Comparison of ENCODE assay signal across 9 cellular contexts in the genomic region with DNA sequence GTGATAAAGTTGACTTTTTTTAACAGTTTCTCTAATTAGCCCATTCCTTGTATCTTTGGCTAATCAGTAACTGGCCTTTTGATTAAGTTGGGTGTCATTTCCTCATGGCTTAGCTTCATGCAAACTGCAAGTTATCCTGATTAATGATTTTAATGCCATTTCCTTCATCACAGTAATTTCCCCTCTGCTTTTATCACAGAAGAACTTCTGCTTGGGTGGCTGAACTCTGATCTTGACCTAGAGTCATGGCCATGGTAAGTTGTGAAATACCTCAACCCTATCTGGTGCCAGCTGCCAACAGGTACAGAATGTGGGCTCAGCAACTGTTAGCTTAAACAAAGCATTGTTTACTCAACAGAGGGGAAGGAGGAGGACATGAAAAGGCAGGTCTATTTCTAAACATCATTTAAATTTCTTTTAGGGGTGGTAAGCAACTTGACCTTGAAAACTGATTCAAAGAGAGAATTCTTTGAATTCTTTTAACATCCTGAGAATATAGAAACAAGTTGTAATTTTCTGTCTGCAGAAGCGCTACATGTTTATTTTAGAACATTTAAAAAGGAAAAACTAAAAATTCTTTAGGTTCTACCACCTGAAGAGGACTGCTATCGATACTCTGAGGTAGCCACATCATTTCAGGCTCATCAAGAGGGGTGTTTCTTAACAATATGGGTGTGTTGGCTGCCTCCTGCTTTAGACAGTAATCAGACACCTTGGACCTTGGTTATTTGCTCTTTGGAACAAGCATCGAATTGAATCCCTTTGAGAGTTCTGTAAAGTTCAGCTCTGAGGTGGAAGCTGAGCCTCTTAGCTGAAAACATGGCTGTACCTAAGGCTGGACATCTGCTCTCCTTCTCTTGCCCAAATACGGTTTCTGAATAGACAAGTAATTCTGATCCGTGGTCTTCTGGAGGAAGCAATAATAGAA. TPM values are rescaled to one million over a fixed set of nuclear protein-coding genes. Genes with fewer than 3 reads are reported as not detected.
DNase-seq lines count a peak whose midpoint lies in the region; ATAC-seq and TF ChIP-seq lines count a peak whose summit lies in the region.
"Had no signal": no experiment of that assay in that cellular context is flagged by ENCODE, and none has a peak within 500 bp of the region (broad histone marks: within the 10 kb centered on the region; RNA-seq: fewer than 3 reads in every experiment).

No MANE protein-coding gene starts in this region.

- no peak overlapping the region for H3K56ac ChIP-seq in IMR-90 (ENCODE audit: extremely low read depth, insufficient read depth, low read length)

- intact Hi-C loops in IMR-90 (cut with micrococcal nuclease): no loop called here
- intact Hi-C loops in naive thymus-derived CD4-positive, alpha-beta T cell (cut with micrococcal nuclease): no loop called here

- H3K23ac ChIP-seq in IMR-90 (ENCODE audit: low read depth, low read length): no peak overlapping the region

- no peak overlapping the region for H3K14ac ChIP-seq in IMR-90 (replicated peaks; ENCODE audit: low read depth, low read length)

- in situ Hi-C loops in IMR-90 (cut with MboI; ENCODE audit: low sequenced_read_pairs): no loop called here

- no peaks in the 10 kb centered on the region for H3K27me3 Mint-ChIP-seq in WTC11 (ENCODE audit: low read depth)
- no peaks in the 10 kb centered on the region for H3K27me3 Mint-ChIP-seq in naive thymus-derived CD4-positive, alpha-beta T cell

- H2BK5ac ChIP-seq in IMR-90 (ENCODE audit: low read depth, low read length, poor library complexity, severe bottlenecking): no peak overlapping the region

- H3K4ac ChIP-seq in IMR-90 (ENCODE audit: low read depth, low read length): peak overlapping the region; percentile 61; the same call in 1 of the 2 replicates

- dilution Hi-C loops in IMR-90 (cut with HindIII; ENCODE audit: low sequenced_read_pairs, unreplicated experiment): no loop called here

- WGBS in IMR-90 (ENCODE audit: extremely low coverage in 2 of 2, insufficient read length in 1 of 2), 2 experiments: no CpG with 5 or more reads among the region's 5 CpGs

- H3K9me3 ChIP-seq in IMR-90 (ENCODE audit: control insufficient read depth, insufficient read depth, low read length): no peaks in the 10 kb centered on the region
- no peaks in the 10 kb centered on the region for H3K9me3 ChIP-seq in naive thymus-derived CD4-positive, alpha-beta T cell (ENCODE audit: control insufficient read depth in 2 of 3, low read length in 3 of 3)

- H3K9ac ChIP-seq in IMR-90 (ENCODE audit: low read depth, low read length): no peak overlapping the region

- peaks cover 3% of the 10 kb centered on the region for H3K36me3 Mint-ChIP-seq in WTC11
- H3K36me3 Mint-ChIP-seq in naive thymus-derived CD4-positive, alpha-beta T cell: peaks cover 0 to 38% (median 3%) of the 10 kb centered on the region in 5 donors

- H4K8ac ChIP-seq in IMR-90 (ENCODE audit: low read depth in 2 of 2, low read length in 2 of 2): no peak overlapping the region

- POLR2A ChIA-PET in IMR-90 (lab: Charles Lee; ENCODE audit: unreplicated experiment): no interaction called here
- POLR2A ChIA-PET in WTC11 (lab: Charles Lee): interaction anchor here (0.6 kb wide), 1 partner anchor 132 kb away, joined by 6 read pairs; no protein-coding TSS in a partner anchor
- POLR2A ChIA-PET in naive thymus-derived CD4-positive, alpha-beta T cell (lab: Charles Lee): no interaction called here

- no peak overlapping the region for H3K4me3 ChIP-seq in IMR-90 (ENCODE audit: insufficient read depth, low read depth, low read length)
- no peak overlapping the region for H3K4me3 ChIP-seq in naive thymus-derived CD4-positive, alpha-beta T cell (ENCODE audit: low read length)

- H3K9me3 Mint-ChIP-seq in WTC11: peaks cover 6% of the 10 kb centered on the region
- peaks cover 0 to 7% (median 0%) of the 10 kb centered on the region in 11 donors for H3K9me3 Mint-ChIP-seq in naive thymus-derived CD4-positive, alpha-beta T cell

- H3K4me3 Mint-ChIP-seq in WTC11: no peak overlapping the region
- no peak overlapping the region for H3K4me3 Mint-ChIP-seq in naive thymus-derived CD4-positive, alpha-beta T cell

- H3K4me1 Mint-ChIP-seq in WTC11: peaks cover 43% of the 10 kb centered on the region
- H3K4me1 Mint-ChIP-seq in naive thymus-derived CD4-positive, alpha-beta T cell: peaks cover 0 to 24% (median 0%) of the 10 kb centered on the region in 7 donors

- H4K91ac ChIP-seq in IMR-90 (ENCODE audit: insufficient read depth, low read depth, low read length): no peak overlapping the region

- H3K27ac ChIP-seq in IMR-90 (ENCODE audit: insufficient read depth, low read length): no peak overlapping the region
- no peak overlapping the region for H3K27ac ChIP-seq in naive thymus-derived CD4-positive, alpha-beta T cell (ENCODE audit: low read depth, low read length)

- H3K27me3 ChIP-seq in IMR-90 (ENCODE audit: control insufficient read depth, insufficient read depth, low read length): no peaks in the 10 kb centered on the region
- no peaks in the 10 kb centered on the region for H3K27me3 ChIP-seq in naive thymus-derived CD4-positive, alpha-beta T cell (ENCODE audit: control insufficient read depth in 2 of 2, insufficient read depth in 2 of 2, low read length in 2 of 2)

- DNase-seq in IMR-90: no peak
- no peak for DNase-seq in WTC11 (ENCODE audit: low spot score)
- DNase-seq in naive thymus-derived CD4-positive, alpha-beta T cell: no peak
- DNase-seq in stimulated activated CD4-positive, alpha-beta T cell treated with anti-CD3 and anti-CD28 coated beads, Interleukin-4, amount 100 ng/mL, for 4 hours: no peak
- DNase-seq in UCSD-AML1 (lab: John Stamatoyannopoulos, UW; ENCODE audit: unreplicated experiment): no peak
- no peak for DNase-seq in NCI-H1694 treated with DMSO at 0.1 percent for 48 hours (lab: John Stamatoyannopoulos, UW)
- DNase-seq in effector CD8-positive, alpha-beta T cell (lab: John Stamatoyannopoulos, UW): no peak
- DNase-seq: NCI-H446 had no signal

- H2AK5ac ChIP-seq in IMR-90 (ENCODE audit: low read depth, low read length): 0 out of 2 replicates have a peak overlapping the region, but pooled peaks have one; percentile 27

- H3K18ac ChIP-seq in IMR-90 (ENCODE audit: low read depth, low read length): no peak overlapping the region

- no peak for TF ChIP-seq RAD21 in IMR-90 (IDR thresholded peaks at IDR 0.05; ENCODE audit: low read length)

- no peak overlapping the region for H2BK15ac ChIP-seq in IMR-90 (ENCODE audit: low read depth, low read length)

- ATAC-seq in GM19023 (IDR thresholded peaks at IDR 0.05; ENCODE audit: unreplicated experiment): peak; percentile 78
- ATAC-seq in IMR-90 (ENCODE audit: low read depth): no peak
- ATAC-seq in WTC11: peak; percentile 29; the same call in 1 of the 2 replicates
- ATAC-seq in naive thymus-derived CD4-positive, alpha-beta T cell: peak; percentile 50

- CTCF ChIA-PET in IMR-90 (lab: Yijun Ruan, JAX) (interaction anchor here (1.0 kb wide), 1 partner anchor 57 kb away, joined by 3 read pairs; no protein-coding TSS in a partner anchor), WTC11 (lab: Charles Lee) (interaction anchor here (0.8 to 2.1 kb wide), 3 partner anchors 28 to 57 kb away, joined by 3 to 15 read pairs (median 4); no protein-coding TSS in a partner anchor)
- CTCF ChIA-PET in naive thymus-derived CD4-positive, alpha-beta T cell (lab: Charles Lee): no interaction called here

- TF ChIP-seq POLR2A in IMR-90 (IDR thresholded peaks at IDR 0.05; ENCODE audit: low read depth, low read length): no peak

- no peak overlapping the region for H3K4me2 ChIP-seq in IMR-90 (ENCODE audit: low read depth, low read length)

- H3K9me1 ChIP-seq in IMR-90 (ENCODE audit: insufficient read depth, low read length): peaks cover 10% of the 10 kb centered on the region

- peaks cover 4% of the 10 kb centered on the region; the same call in 1 of the 2 replicates for H3K4me1 ChIP-seq in IMR-90 (ENCODE audit: control insufficient read depth, insufficient read depth, low read length)
- H3K4me1 ChIP-seq in naive thymus-derived CD4-positive, alpha-beta T cell (ENCODE audit: control insufficient read depth in 2 of 2, insufficient read depth in 2 of 2, low read length in 2 of 2): no peaks in the 10 kb centered on the region

- no peak overlapping the region for H2AFZ ChIP-seq in IMR-90 (replicated peaks; ENCODE audit: low read length, poor library complexity)

- no peak overlapping the region for H2AK9ac ChIP-seq in IMR-90 (replicated peaks; ENCODE audit: low read depth, low read length, poor library complexity)

- H4K20me1 ChIP-seq in IMR-90 (ENCODE audit: insufficient read depth, low read length): no peaks in the 10 kb centered on the region; the same call in 1 of the 2 replicates

- BruUV-seq in IMR-90 (replicated peaks; lab: Mats Ljungman, UMichigan): no TSS peak

- peaks cover 0 to 14% of the 10 kb centered on the region in 2 experiments; a peak in 2 of 4 replicates for H3K79me1 ChIP-seq in IMR-90 (ENCODE audit: low read depth in 1 of 2, low read length in 2 of 2)

- H3K27ac Mint-ChIP-seq in WTC11: peak overlapping the region; percentile 75
- H3K27ac Mint-ChIP-seq in naive thymus-derived CD4-positive, alpha-beta T cell: no peak overlapping the region

- no peak overlapping the region for H4K5ac ChIP-seq in IMR-90 (ENCODE audit: low read depth, low read length)

- no peaks in the 10 kb centered on the region for H3K36me3 ChIP-seq in IMR-90 (ENCODE audit: control insufficient read depth, insufficient read depth, low read length)
- H3K36me3 ChIP-seq in naive thymus-derived CD4-positive, alpha-beta T cell (ENCODE audit: control insufficient read depth in 2 of 3, insufficient read depth in 3 of 3, low read length in 3 of 3): no peaks in the 10 kb centered on the region

- H2BK120ac ChIP-seq in IMR-90 (ENCODE audit: low read depth, low read length): no peak overlapping the region

- no peak overlapping the region for H2BK20ac ChIP-seq in IMR-90 (ENCODE audit: low read depth, low read length)

- TF ChIP-seq CTCF in IMR-90 (conservative IDR thresholded peaks at IDR 0.05; ENCODE audit: low read depth, low read length) (no peak), WTC11 (IDR thresholded peaks at IDR 0.05) (no peak)

RNA-seq across cellular contexts. Expression of a gene that starts 39.7 kb away (rescaled TPM):
- total RNA-seq in IMR-90 (2012; rRNA removed) (22.2 and 25.8 TPM in 2 replicates), WTC11 (2021) (9.5 to 13.6 TPM (median 12.3 TPM) in 3 replicates)
- polyA plus RNA-seq in IMR-90 (2012; rRNA removed): 72.0 and 113 TPM in 2 replicates
- 21.8 and 32.1 TPM in 2 replicates for polyA plus RNA-seq in IMR-90 (2012; cell fraction: cytosol; rRNA removed)
- 18.7 and 28.6 TPM in 2 replicates for polyA plus RNA-seq in IMR-90 (2012; cell fraction: nucleus; rRNA removed; ENCODE audit: low replicate concordance)
- 10 to 100 TPM in 4 of 5 experiments, 1 to 10 TPM in 1; 8.0 to 75.6 (median 15.9) TPM for total RNA-seq in naive thymus-derived CD4-positive, alpha-beta T cell
- 1 to 10 TPM; 3.1 to 4.9 TPM for polyA plus RNA-seq in naive thymus-derived CD4-positive, alpha-beta T cell

RNA-seq across cellular contexts. Expression of a gene that starts 47.9 kb away (rescaled TPM):
- total RNA-seq in IMR-90 (2012; rRNA removed): 3.4 and 6.1 TPM in 2 replicates
- polyA plus RNA-seq in IMR-90 (2012; rRNA removed): 2.3 and 2.8 TPM in 2 replicates
- polyA plus RNA-seq in IMR-90 (2012; cell fraction: cytosol; rRNA removed): 2.8 and 3.0 TPM in 2 replicates
- polyA plus RNA-seq in IMR-90 (2012; cell fraction: nucleus; rRNA removed; ENCODE audit: low replicate concordance): 4.0 and 4.2 TPM in 2 replicates
- total RNA-seq in WTC11 (2021): 17.2 to 21.6 TPM (median 20.5 TPM) in 3 replicates
- total RNA-seq in naive thymus-derived CD4-positive, alpha-beta T cell: 10 to 100 TPM; 24.9 to 30.5 (median 27.3) TPM
- 10 to 100 TPM; 25.5 to 32.0 TPM for polyA plus RNA-seq in naive thymus-derived CD4-positive, alpha-beta T cell
